Comparison of ENCODE assay signal across 1 cellular context in the genomic region with DNA sequence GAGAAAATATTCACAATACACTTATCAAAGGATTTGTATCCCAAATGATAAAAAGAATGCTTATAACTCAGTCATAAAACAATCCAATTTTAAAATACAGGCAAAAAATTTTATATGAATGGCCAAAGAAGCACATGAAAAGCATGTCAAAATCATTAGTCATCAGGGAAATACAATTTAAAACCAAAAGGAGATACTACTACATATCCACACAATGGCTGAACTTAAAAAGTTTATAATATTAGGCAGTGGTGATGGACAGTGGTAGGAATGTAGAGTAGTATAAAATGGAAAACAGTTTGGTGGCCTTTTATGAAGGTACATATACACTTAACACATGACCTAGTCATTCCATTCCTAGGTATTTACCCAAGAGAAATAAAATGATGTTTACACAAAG.
TF ChIP-seq lines count a peak whose summit lies in the region.

No MANE protein-coding gene starts in this region.

TF ChIP-seq in IMR-90, 13 proteins besides CTCF, POLR2A, EP300 and RAD21 (continued from another document):
- TF ChIP-seq, protein P1, sequence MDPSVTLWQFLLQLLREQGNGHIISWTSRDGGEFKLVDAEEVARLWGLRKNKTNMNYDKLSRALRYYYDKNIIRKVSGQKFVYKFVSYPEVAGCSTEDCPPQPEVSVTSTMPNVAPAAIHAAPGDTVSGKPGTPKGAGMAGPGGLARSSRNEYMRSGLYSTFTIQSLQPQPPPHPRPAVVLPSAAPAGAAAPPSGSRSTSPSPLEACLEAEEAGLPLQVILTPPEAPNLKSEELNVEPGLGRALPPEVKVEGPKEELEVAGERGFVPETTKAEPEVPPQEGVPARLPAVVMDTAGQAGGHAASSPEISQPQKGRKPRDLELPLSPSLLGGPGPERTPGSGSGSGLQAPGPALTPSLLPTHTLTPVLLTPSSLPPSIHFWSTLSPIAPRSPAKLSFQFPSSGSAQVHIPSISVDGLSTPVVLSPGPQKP (IDR thresholded peaks at IDR 0.05; ENCODE audit: borderline replicate concordance, low read depth, low read length): no peak
- TF ChIP-seq BHLHE40 (IDR thresholded peaks at IDR 0.05; ENCODE audit: low read depth, low read length) (no peak), RCOR1 (IDR thresholded peaks at IDR 0.05; ENCODE audit: insufficient replicate concordance, low read length) (no peak), CEBPB (IDR thresholded peaks at IDR 0.05; ENCODE audit: low read depth, low read length) (no peak), MXI1 (IDR thresholded peaks at IDR 0.05; ENCODE audit: borderline replicate concordance, low read depth, low read length) (no peak), MAZ (IDR thresholded peaks at IDR 0.05; ENCODE audit: borderline replicate concordance, low read depth, low read length) (no peak), MAFK (IDR thresholded peaks at IDR 0.05; ENCODE audit: low read depth, low read length) (no peak), RFX5 (IDR thresholded peaks at IDR 0.05; ENCODE audit: low read depth, low read length) (no peak), CHD1 (IDR thresholded peaks at IDR 0.05; ENCODE audit: low read depth, low read length) (no peak)
